Comparison of ENCODE assay signal across 1 cellular context in the genomic region with DNA sequence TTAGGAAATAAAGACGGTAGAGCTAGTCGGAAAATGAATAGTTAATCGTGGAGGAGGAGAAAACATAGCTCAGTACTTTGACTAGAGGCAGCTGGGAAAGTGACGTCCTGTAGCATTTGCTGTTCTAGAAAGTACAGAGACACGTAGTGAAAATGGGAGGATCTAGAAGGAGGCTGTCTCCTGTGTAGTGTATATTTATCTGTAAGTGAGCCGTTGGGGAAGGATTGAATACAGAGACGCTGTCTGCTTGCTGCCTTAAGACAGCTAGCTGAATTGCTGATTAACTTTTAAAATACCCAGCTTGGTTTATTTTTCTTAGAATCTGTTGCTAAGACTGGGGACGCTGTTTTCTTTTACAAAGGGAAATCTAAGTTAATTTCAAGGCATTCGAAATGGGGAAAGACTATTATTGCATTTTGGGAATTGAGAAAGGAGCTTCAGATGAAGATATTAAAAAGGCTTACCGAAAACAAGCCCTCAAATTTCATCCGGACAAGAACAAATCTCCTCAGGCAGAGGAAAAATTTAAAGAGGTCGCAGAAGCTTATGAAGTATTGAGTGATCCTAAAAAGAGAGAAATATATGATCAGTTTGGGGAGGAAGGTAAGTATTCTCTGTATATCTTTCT.
TF ChIP-seq lines count a peak whose summit lies in the region.

Gene DNAJB4, plus strand, starts transcription at position 221 of the 628 bp plus-strand sequence. Its CDS starts 172 bp downstream, at position 393.

TF ChIP-seq in HepG2, 621 proteins besides CTCF, POLR2A, EP300 and RAD21 (continued from another document and continues in another):
- TF ChIP-seq POLR2G (IDR thresholded peaks at IDR 0.05; ENCODE audit: low read depth, low read length) = peak; percentile 62
- no peak for TF ChIP-seq HCFC1 (IDR thresholded peaks at IDR 0.05; ENCODE audit: low read depth, low read length)
- no peak for TF ChIP-seq THYN1 (CRISPR knock-in tag; IDR thresholded peaks at IDR 0.05; ENCODE audit: borderline replicate concordance, low read depth)
- TF ChIP-seq, protein P1, sequence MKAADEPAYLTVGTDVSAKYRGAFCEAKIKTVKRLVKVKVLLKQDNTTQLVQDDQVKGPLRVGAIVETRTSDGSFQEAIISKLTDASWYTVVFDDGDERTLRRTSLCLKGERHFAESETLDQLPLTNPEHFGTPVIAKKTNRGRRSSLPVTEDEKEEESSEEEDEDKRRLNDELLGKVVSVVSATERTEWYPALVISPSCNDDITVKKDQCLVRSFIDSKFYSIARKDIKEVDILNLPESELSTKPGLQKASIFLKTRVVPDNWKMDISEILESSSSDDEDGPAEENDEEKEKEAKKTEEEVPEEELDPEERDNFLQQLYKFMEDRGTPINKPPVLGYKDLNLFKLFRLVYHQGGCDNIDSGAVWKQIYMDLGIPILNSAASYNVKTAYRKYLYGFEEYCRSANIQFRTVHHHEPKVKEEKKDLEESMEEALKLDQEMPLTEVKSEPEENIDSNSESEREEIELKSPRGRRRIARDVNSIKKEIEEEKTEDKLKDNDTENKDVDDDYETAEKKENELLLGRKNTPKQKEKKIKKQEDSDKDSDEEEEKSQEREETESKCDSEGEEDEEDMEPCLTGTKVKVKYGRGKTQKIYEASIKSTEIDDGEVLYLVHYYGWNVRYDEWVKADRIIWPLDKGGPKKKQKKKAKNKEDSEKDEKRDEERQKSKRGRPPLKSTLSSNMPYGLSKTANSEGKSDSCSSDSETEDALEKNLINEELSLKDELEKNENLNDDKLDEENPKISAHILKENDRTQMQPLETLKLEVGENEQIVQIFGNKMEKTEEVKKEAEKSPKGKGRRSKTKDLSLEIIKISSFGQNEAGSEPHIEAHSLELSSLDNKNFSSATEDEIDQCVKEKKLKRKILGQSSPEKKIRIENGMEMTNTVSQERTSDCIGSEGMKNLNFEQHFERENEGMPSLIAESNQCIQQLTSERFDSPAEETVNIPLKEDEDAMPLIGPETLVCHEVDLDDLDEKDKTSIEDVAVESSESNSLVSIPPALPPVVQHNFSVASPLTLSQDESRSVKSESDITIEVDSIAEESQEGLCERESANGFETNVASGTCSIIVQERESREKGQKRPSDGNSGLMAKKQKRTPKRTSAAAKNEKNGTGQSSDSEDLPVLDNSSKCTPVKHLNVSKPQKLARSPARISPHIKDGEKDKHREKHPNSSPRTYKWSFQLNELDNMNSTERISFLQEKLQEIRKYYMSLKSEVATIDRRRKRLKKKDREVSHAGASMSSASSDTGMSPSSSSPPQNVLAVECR (CRISPR knock-in tag; IDR thresholded peaks at IDR 0.05; ENCODE audit: borderline replicate concordance) = no peak; the same call in 1 of the 2 replicates
- TF ChIP-seq ZNF281 (CRISPR knock-in tag; IDR thresholded peaks at IDR 0.05; ENCODE audit: borderline replicate concordance) = no peak
- TF ChIP-seq ZNF205 (CRISPR knock-in tag; IDR thresholded peaks at IDR 0.05) = no peak
- TF ChIP-seq ZNF343 (CRISPR knock-in tag; IDR thresholded peaks at IDR 0.05) = no peak
- no peak for TF ChIP-seq PRDM10 (CRISPR knock-in tag; IDR thresholded peaks at IDR 0.05; ENCODE audit: low read depth)
- no peak for TF ChIP-seq KDM5B (CRISPR knock-in tag; IDR thresholded peaks at IDR 0.05; ENCODE audit: borderline replicate concordance)
- no peak for TF ChIP-seq ERF (CRISPR knock-in tag; IDR thresholded peaks at IDR 0.05)
- no peak for TF ChIP-seq MTA1 (CRISPR knock-in tag; IDR thresholded peaks at IDR 0.05; ENCODE audit: borderline replicate concordance)
- no peak for TF ChIP-seq ZFP36 (IDR thresholded peaks at IDR 0.05; ENCODE audit: borderline replicate concordance, low read depth, low read length, partially characterized antibody)
- TF ChIP-seq SNAPC4 (CRISPR knock-in tag; IDR thresholded peaks at IDR 0.05) = peak; percentile 63
- TF ChIP-seq ZNF326 (CRISPR knock-in tag; IDR thresholded peaks at IDR 0.05; ENCODE audit: borderline replicate concordance) = no peak
- TF ChIP-seq SRSF4 (IDR thresholded peaks at IDR 0.05; ENCODE audit: low read depth, low read length, poor library complexity, severe bottlenecking) = no peak
- 0 out of 2 replicates have a peak, but pooled peaks have one; percentile 15 for TF ChIP-seq ATF2 (CRISPR knock-in tag; IDR thresholded peaks at IDR 0.05)
- no peak for TF ChIP-seq FOXO1 (CRISPR knock-in tag; IDR thresholded peaks at IDR 0.05)
- no peak for TF ChIP-seq MIER3 (CRISPR knock-in tag; IDR thresholded peaks at IDR 0.05; ENCODE audit: borderline replicate concordance)
- TF ChIP-seq ZNF496 (CRISPR knock-in tag; IDR thresholded peaks at IDR 0.05; ENCODE audit: insufficient replicate concordance) = no peak
- no peak for TF ChIP-seq CBX5 (CRISPR knock-in tag; IDR thresholded peaks at IDR 0.05; ENCODE audit: borderline replicate concordance)
- no peak for TF ChIP-seq ZNF512 (CRISPR knock-in tag; IDR thresholded peaks at IDR 0.05)
- no peak for TF ChIP-seq SRY (CRISPR knock-in tag; IDR thresholded peaks at IDR 0.05)
- TF ChIP-seq GATAD1 (CRISPR knock-in tag; IDR thresholded peaks at IDR 0.05) = no peak
- no peak for TF ChIP-seq E2F1 (CRISPR knock-in tag; IDR thresholded peaks at IDR 0.05)
- TF ChIP-seq ZNF264 (CRISPR knock-in tag; IDR thresholded peaks at IDR 0.05) = no peak
- no peak for TF ChIP-seq SOX5 (CRISPR knock-in tag; IDR thresholded peaks at IDR 0.05; ENCODE audit: borderline replicate concordance)
- no peak for TF ChIP-seq ZSCAN22 (CRISPR knock-in tag; IDR thresholded peaks at IDR 0.05)
- no peak for TF ChIP-seq PHB2 (IDR thresholded peaks at IDR 0.05; ENCODE audit: partially characterized antibody)
- peak; percentile 59; the same call in 1 of the 2 replicates for TF ChIP-seq ZMYM4 (CRISPR knock-in tag; IDR thresholded peaks at IDR 0.05)
